Comparison of ENCODE assay signal across 9 cellular contexts in the genomic region with DNA sequence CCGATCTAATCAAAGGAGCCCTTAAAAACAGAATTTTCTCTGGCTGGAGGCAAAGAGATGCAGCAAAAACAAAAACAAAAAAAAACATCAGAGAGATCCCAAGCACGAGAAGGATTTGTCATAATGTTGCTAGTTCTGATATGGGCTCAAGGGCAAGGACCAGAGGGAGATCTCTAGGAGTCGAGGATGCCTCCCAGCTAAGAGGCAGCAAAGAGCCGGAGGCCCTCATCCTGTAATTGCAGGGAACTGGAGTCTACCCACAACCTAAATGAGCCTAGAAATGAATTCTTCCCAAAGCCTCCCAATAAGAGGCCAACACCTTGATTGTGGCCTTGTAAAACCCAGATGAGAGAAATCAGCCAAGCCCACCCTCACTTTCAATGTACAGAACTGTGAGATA.
"Had no signal": no experiment of that assay in that cellular context is flagged by ENCODE, and none has a peak within 500 bp of the region (broad histone marks: within the 10 kb centered on the region; RNA-seq: fewer than 3 reads in every experiment).

No MANE protein-coding gene starts in this region.

- H3K9ac ChIP-seq: GM23248 had no signal

- H3K27ac ChIP-seq: GM23248 had no signal

- H3K36me3 ChIP-seq: HAP-1 had no signal

- H3K4me2 ChIP-seq: GM23338 had no signal

- H3K4me3 ChIP-seq: GM23248, GM23338, HAP-1 had no signal

- H3K27ac Mint-ChIP-seq: GM23338, H9, HFFc6 had no signal

- H2AFZ ChIP-seq: GM23248, GM23338 had no signal

- H3K4me3 Mint-ChIP-seq: GM23338, H9, HFFc6 had no signal

- DNase-seq: GM23248, GOT3, H7, H9, HCEC 1CT, HFFc6 had no signal

- ATAC-seq: GM23338, HCT116 had no signal

- H3K9me3 Mint-ChIP-seq: HFFc6 had no signal
